ENCODE assay signal across 24 cellular contexts in genomic region chr1:30328401-30329262, GRCh38.
A peak's percentile ranks its signal among the peaks of the same experiment; 100 is the strongest.
DNase-seq lines count a peak whose midpoint lies in the region; ATAC-seq and TF ChIP-seq lines count a peak whose summit lies in the region.
"Had no signal": no experiment of that assay in that cellular context is flagged by ENCODE, and none has a peak within 500 bp of the region (broad histone marks: within the 10 kb centered on the region; RNA-seq: fewer than 3 reads in every experiment).

No MANE protein-coding gene starts in this region.

- no peak for DNase-seq in left ventricle myocardium superior
- no peak for DNase-seq in Right ventricle myocardium inferior (ENCODE audit: missing footprints)
- DNase-seq in endodermal cell, result peak; percentile 36
- no peak for DNase-seq in neuronal stem cell (ENCODE audit: low spot score)
- DNase-seq in vagina (ENCODE audit: extremely low spot score in 2 of 2), result peak; percentile 77 to 89
- DNase-seq in lower leg skin (ENCODE audit: low spot score in 2 of 2), result no peak
- no peak for DNase-seq in colonic mucosa
- DNase-seq in islet precursor cell, result no peak
- DNase-seq: DMS53, GDM1, GOT3, IMR-90, NCI-H1105 treated with DMSO at 0.1 percent for 48 hours, NCI-H2029 treated with DMSO at 0.1 percent for 48 hours, NCI-H2171, NCI-H345, NCI-H524 treated with DMSO at 0.1 percent for 48 hours, NCI-H82, OCI-M1, SHP77 had no signal

- H3K9me3 ChIP-seq in endodermal cell (ENCODE audit: control insufficient read depth, low read length), result no peaks in the 10 kb centered on the region
- H3K9me3 ChIP-seq in neuronal stem cell (replicated peaks in 1 of 2; ENCODE audit: control insufficient read depth in 2 of 2, insufficient read depth in 1 of 2, low read depth in 1 of 2, low read length in 2 of 2), result no peaks in the 10 kb centered on the region
- H3K9me3 ChIP-seq in vagina, result no peaks in the 10 kb centered on the region
- no peaks in the 10 kb centered on the region for H3K9me3 ChIP-seq in colonic mucosa
- H3K9me3 ChIP-seq: A549 had no signal

- no peaks in the 10 kb centered on the region for H3K9me3 Mint-ChIP-seq in endodermal cell

- no peak overlapping the region for H3K4me3 Mint-ChIP-seq in endodermal cell
- H3K4me3 Mint-ChIP-seq: B cell, CD14-positive monocyte had no signal

- peak overlapping the region; percentile 58 for H3K18ac ChIP-seq in neuronal stem cell (ENCODE audit: low read length)

- intact Hi-C loops in left ventricle myocardium superior (cut with micrococcal nuclease) (no loop called here), Right ventricle myocardium inferior (cut with DNase I) (no loop called here), vagina (cut with DNase I) (no loop called here), lower leg skin (cut with DNase I; ENCODE audit: low total_unique reads) (no loop called here), colonic mucosa (cut with DNase I) (no loop called here)

- peaks cover 18% of the 10 kb centered on the region for H3K4me1 Mint-ChIP-seq in endodermal cell
- H3K4me1 Mint-ChIP-seq: B cell, CD14-positive monocyte had no signal

- no peak overlapping the region for H3K4me2 ChIP-seq in neuronal stem cell (ENCODE audit: insufficient read depth, low read length, poor library complexity, severe bottlenecking)
- H3K4me2 ChIP-seq: A549, KMS-11 had no signal

- H3K9ac ChIP-seq in endodermal cell (ENCODE audit: extremely low read depth, low read length, poor library complexity, severe bottlenecking) (no peak overlapping the region), neuronal stem cell (ENCODE audit: low read depth, low read length, poor library complexity) (no peak overlapping the region), colonic mucosa (ENCODE audit: low read depth in 2 of 2, low read length in 2 of 2) (no peak overlapping the region)
- H3K9ac ChIP-seq: KMS-11 had no signal

- H3K36me3 Mint-ChIP-seq in endodermal cell (ENCODE audit: low read depth), result no peaks in the 10 kb centered on the region
- H3K36me3 Mint-ChIP-seq: CD14-positive monocyte had no signal

- TF ChIP-seq CTCF in endodermal cell (conservative IDR thresholded peaks at IDR 0.05) (no peak), vagina (IDR thresholded peaks at IDR 0.05) (no peak), lower leg skin (IDR thresholded peaks at IDR 0.05) (no peak), colonic mucosa (IDR thresholded peaks at IDR 0.05) (no peak)

- WGBS in endodermal cell (ENCODE audit: insufficient coverage in 1 of 2, insufficient read length in 1 of 2), 2 experiments, result 85 to 86% methylated on average over 1 to 9 of the region's 9 CpGs
- WGBS in neuronal stem cell (ENCODE audit: extremely low coverage in 2 of 2, insufficient read length in 2 of 2, insufficient replicate concordance in 1 of 2), 2 donors, result no CpG with 5 or more reads among the region's 9 CpGs
- 76 to 89% methylated on average over 8 to 9 of the region's 9 CpGs for whole genome bisulfite sequencing in lower leg skin, 2 donors

- H2AFZ ChIP-seq in neuronal stem cell (ENCODE audit: low read length), result no peak overlapping the region

- peak overlapping the region; percentile 47 for H3K14ac ChIP-seq in neuronal stem cell (ENCODE audit: low read length)

- no peak overlapping the region for H2BK15ac ChIP-seq in neuronal stem cell (ENCODE audit: low read length)

- H3K27ac Mint-ChIP-seq in endodermal cell, result no peak overlapping the region
- H3K27ac Mint-ChIP-seq: B cell had no signal

- H3K23ac ChIP-seq in neuronal stem cell (ENCODE audit: low read depth, low read length, poor library complexity), result peak overlapping the region; percentile 44

- H3K36me3 ChIP-seq in endodermal cell (ENCODE audit: control insufficient read depth, insufficient read depth, low read length), result no peaks in the 10 kb centered on the region
- H3K36me3 ChIP-seq in neuronal stem cell (replicated peaks in 1 of 2; ENCODE audit: control insufficient read depth in 2 of 2, insufficient read depth in 2 of 2, low read length in 2 of 2), result no peaks in the 10 kb centered on the region
- no peaks in the 10 kb centered on the region for H3K36me3 ChIP-seq in vagina
- H3K36me3 ChIP-seq in colonic mucosa, result no peaks in the 10 kb centered on the region

- H3K4me1 ChIP-seq in endodermal cell (ENCODE audit: control insufficient read depth, insufficient read depth, low read length) (peaks cover 9% of the 10 kb centered on the region), neuronal stem cell (ENCODE audit: control insufficient read depth in 2 of 2, insufficient read depth in 1 of 2, low read depth in 1 of 2, low read length in 2 of 2) (peaks cover 0 to 2% of the 10 kb centered on the region in 2 donors), vagina (no peaks in the 10 kb centered on the region), colonic mucosa (no peaks in the 10 kb centered on the region)
- H3K4me1 ChIP-seq: A549 had no signal

- H3K27me3 ChIP-seq in endodermal cell (ENCODE audit: control insufficient read depth, insufficient read depth, low read length, poor library complexity, severe bottlenecking) (no peaks in the 10 kb centered on the region), neuronal stem cell (ENCODE audit: control insufficient read depth in 3 of 3, insufficient read depth in 3 of 3, low read depth in 1 of 3, low read length in 3 of 3) (peaks cover 0 to 2% (median 0%) of the 10 kb centered on the region in 3 experiments), vagina (no peaks in the 10 kb centered on the region), colonic mucosa (no peaks in the 10 kb centered on the region)

- no peak overlapping the region for H2BK120ac ChIP-seq in neuronal stem cell (ENCODE audit: low read depth, low read length)

- H2AK5ac ChIP-seq in neuronal stem cell (ENCODE audit: low read depth, low read length), result no peak overlapping the region

- peak; percentile 33 for ATAC-seq in left ventricle myocardium superior
- ATAC-seq in Right ventricle myocardium inferior, result no peak
- ATAC-seq: A549 had no signal

- H3K27ac ChIP-seq in endodermal cell (ENCODE audit: low read depth, low read length), result no peak overlapping the region
- no peak overlapping the region for H3K27ac ChIP-seq in neuronal stem cell (replicated peaks; ENCODE audit: low read length)
- H3K27ac ChIP-seq in vagina, result no peak overlapping the region
- H3K27ac ChIP-seq in colonic mucosa, result no peak overlapping the region
- H3K27ac ChIP-seq: A549, KMS-11 had no signal

- H3K27me3 Mint-ChIP-seq in endodermal cell (ENCODE audit: insufficient read depth), result peaks cover 8% of the 10 kb centered on the region

- no peak overlapping the region for H3K4ac ChIP-seq in neuronal stem cell (ENCODE audit: low read length)

- no peak overlapping the region for H4K8ac ChIP-seq in neuronal stem cell (ENCODE audit: low read depth, low read length)

- H4K91ac ChIP-seq in neuronal stem cell (ENCODE audit: low read depth, low read length, poor library complexity), result no peak overlapping the region

- H2BK12ac ChIP-seq in neuronal stem cell (ENCODE audit: low read length), result no peak overlapping the region

- no peaks in the 10 kb centered on the region for H3K79me1 ChIP-seq in neuronal stem cell (ENCODE audit: low read depth, low read length)

- peak overlapping the region; percentile 11 for H2BK5ac ChIP-seq in neuronal stem cell (ENCODE audit: low read length)

- TF ChIP-seq POLR2A in vagina (IDR thresholded peaks at IDR 0.05) (no peak), lower leg skin (IDR thresholded peaks at IDR 0.05) (no peak)

- H3K4me3 ChIP-seq in endodermal cell (ENCODE audit: low read length), result no peak overlapping the region
- H3K4me3 ChIP-seq in neuronal stem cell (ENCODE audit: low read length in 2 of 2), result no peak overlapping the region
- H3K4me3 ChIP-seq in vagina, result no peak overlapping the region
- H3K4me3 ChIP-seq in lower leg skin (ENCODE audit: low read depth, poor library complexity, severe bottlenecking), result no peak overlapping the region
- no peak overlapping the region for H3K4me3 ChIP-seq in colonic mucosa
- H3K4me3 ChIP-seq: A549 had no signal

Comparison
In these comparisons a context has a peak if more than half of its experiments do, and no peak if none do; other contexts are left out.
1. DNase-seq: peak in endodermal cell (single experiment) and vagina (2 of 2); none in left ventricle myocardium superior (single experiment), Right ventricle myocardium inferior (single experiment), neuronal stem cell (single experiment), lower leg skin (0 of 2), colonic mucosa (single experiment) and islet precursor cell (single experiment).